Comparison of ENCODE assay signal across 9 cellular contexts in genomic region chr6:43495409-43495941, GRCh38. TPM values are rescaled to one million over a fixed set of nuclear protein-coding genes. Genes with fewer than 3 reads are reported as not detected.
DNase-seq lines count a peak whose midpoint lies in the region; ATAC-seq and TF ChIP-seq lines count a peak whose summit lies in the region.
"Had no signal": no experiment of that assay in that cellular context is flagged by ENCODE, and none has a peak within 500 bp of the region (broad histone marks: within the 10 kb centered on the region; RNA-seq: fewer than 3 reads in every experiment).

No MANE protein-coding gene starts in this region.

- H3K27me3 Mint-ChIP-seq in T-helper 1 cell treated with Interleukin-12 subunit alpha and Interleukin-12 subunit beta and Interleukin-4 antibody, amounts not matched to agents 30 μg/mL and 1 μg/mL, for 36 hours (ENCODE audit: low read depth): no peaks in the 10 kb centered on the region

- peaks cover 17% of the 10 kb centered on the region for H3K79me2 ChIP-seq in hepatocyte

- peak overlapping the region; percentile 55 for H3K27ac ChIP-seq in hepatocyte

- no peaks in the 10 kb centered on the region for H3K9me3 ChIP-seq in hepatocyte (ENCODE audit: low read depth)

- H3K4me3 ChIP-seq in hepatocyte: no peak overlapping the region

- H3K27ac Mint-ChIP-seq in T-helper 1 cell treated with Interleukin-12 subunit alpha and Interleukin-12 subunit beta and Interleukin-4 antibody, amounts not matched to agents 30 μg/mL and 1 μg/mL, for 36 hours: peak overlapping the region; percentile 80

- H3K9me2 ChIP-seq in hepatocyte (replicated peaks; ENCODE audit: insufficient read depth): no peaks in the 10 kb centered on the region

- DNase-seq in ACHN (peak; percentile 19), EL (peak; percentile 77), hepatocyte (ENCODE audit: low spot score) (no peak), kidney tubule cell (ENCODE audit: low spot score) (no peak)
- no peak for DNase-seq in stimulated activated CD4-positive, alpha-beta T cell treated with anti-CD3 and anti-CD28 coated beads, Interleukin-1b, Interleukin-23, amount 100 ng/mL, for 48 hours
- DNase-seq: effector CD8-positive, alpha-beta T cell had no signal

- H3K4me1 ChIP-seq in hepatocyte (ENCODE audit: insufficient read depth): peaks cover 47% of the 10 kb centered on the region

- in situ Hi-C loops in ACHN (cut with HindIII; ENCODE audit: low pct_ligation_motif_present, low pct_unique_long_range_greater_than_20kb, low sequenced_read_pairs): no loop called here

- peaks cover 8% of the 10 kb centered on the region for H3K36me3 Mint-ChIP-seq in T-helper 1 cell treated with Interleukin-12 subunit alpha and Interleukin-12 subunit beta and Interleukin-4 antibody, amounts not matched to agents 30 μg/mL and 1 μg/mL, for 36 hours (ENCODE audit: low read depth)

- H3K9me3 Mint-ChIP-seq in T-helper 1 cell treated with Interleukin-12 subunit alpha and Interleukin-12 subunit beta and Interleukin-4 antibody, amounts not matched to agents 30 μg/mL and 1 μg/mL, for 36 hours: no peaks in the 10 kb centered on the region

- H2AFZ ChIP-seq in hepatocyte: no peak overlapping the region

- WGBS in hepatocyte (ENCODE audit: low lambda C conversion rate, missing lambda C conversion rate): 86% methylated on average over 4 of the region's 4 CpGs

- H3K4me3 Mint-ChIP-seq in T-helper 1 cell treated with Interleukin-12 subunit alpha and Interleukin-12 subunit beta and Interleukin-4 antibody, amounts not matched to agents 30 μg/mL and 1 μg/mL, for 36 hours: no peak overlapping the region

- peaks cover 30% of the 10 kb centered on the region for H4K20me1 ChIP-seq in hepatocyte (ENCODE audit: insufficient read depth, poor library complexity, severe bottlenecking)

- H3K4me1 Mint-ChIP-seq in T-helper 1 cell treated with Interleukin-12 subunit alpha and Interleukin-12 subunit beta and Interleukin-4 antibody, amounts not matched to agents 30 μg/mL and 1 μg/mL, for 36 hours (ENCODE audit: low read depth): peaks cover 16% of the 10 kb centered on the region

- H3K4me2 ChIP-seq in hepatocyte: no peak overlapping the region

- ATAC-seq in HG02970 (IDR thresholded peaks at IDR 0.05; ENCODE audit: low FRiP score, unreplicated experiment) (no peak), HG03108 (IDR thresholded peaks at IDR 0.05; ENCODE audit: unreplicated experiment) (no peak)

- H3K36me3 ChIP-seq in hepatocyte (replicated peaks; ENCODE audit: insufficient read depth, low read depth): no peaks in the 10 kb centered on the region

- H3K27me3 ChIP-seq in hepatocyte: no peaks in the 10 kb centered on the region

- no peak for TF ChIP-seq CTCF in hepatocyte (IDR thresholded peaks at IDR 0.05; ENCODE audit: poor library complexity)

RNA-seq across cellular contexts. Expression of gene LRRC73, which starts 14.7 kb away (rescaled TPM):
- 0.28 TPM in 1 of 2 replicates, not detected in the other for total RNA-seq in hepatocyte
- polyA plus RNA-seq in hepatocyte: 0.07 and 0.22 TPM in 2 replicates

RNA-seq across cellular contexts. Expression of gene TJAP1, which starts 18.1 kb away (rescaled TPM):
- total RNA-seq in hepatocyte: 14.6 and 16.4 TPM in 2 replicates
- 10.3 and 13.8 TPM in 2 replicates for polyA plus RNA-seq in hepatocyte

RNA-seq across cellular contexts. Expression of gene YIPF3, which starts 21.3 kb away (rescaled TPM):
- 179 and 198 TPM in 2 replicates for total RNA-seq in hepatocyte
- 163 and 166 TPM in 2 replicates for polyA plus RNA-seq in hepatocyte

RNA-seq across cellular contexts. Expression of gene POLR1C, which starts 21.4 kb away (rescaled TPM):
- 26.1 and 37.7 TPM in 2 replicates for total RNA-seq in hepatocyte
- polyA plus RNA-seq in hepatocyte: 33.7 and 36.2 TPM in 2 replicates

RNA-seq across cellular contexts. Expression of gene DLK2, which starts 40.1 kb away (rescaled TPM):
- total RNA-seq in hepatocyte: 0.33 and 0.60 TPM in 2 replicates
- polyA plus RNA-seq in hepatocyte: 1.8 and 2.1 TPM in 2 replicates

Comparison
In these comparisons a context has a peak if more than half of its experiments do, and no peak if none do; other contexts are left out.
1. DNase-seq: peak in ACHN (single experiment) and EL (single experiment); none in hepatocyte (single experiment), kidney tubule cell (single experiment) and stimulated activated CD4-positive, alpha-beta T cell treated with anti-CD3 and anti-CD28 coated beads, Interleukin-1b, Interleukin-23, amount 100 ng/mL, for 48 hours (single experiment).